In genomic region chr17:46193626-46194392, GRCh38 we compare ENCODE assay signal across 1 cellular context.
TF ChIP-seq lines count a peak whose summit lies in the region.

No MANE protein-coding gene starts in this region.

TF ChIP-seq in HEK293, 187 proteins besides CTCF, POLR2A, EP300 and RAD21 (continued from another document and continues in another):
- peak; percentile 82 for TF ChIP-seq HIC1 (tag by site-specific recombination; IDR thresholded peaks at IDR 0.05)
- TF ChIP-seq ZNF175 (tag by site-specific recombination; IDR thresholded peaks at IDR 0.05), result no peak
- TF ChIP-seq ZNF155 (tag by site-specific recombination; IDR thresholded peaks at IDR 0.05), result no peak
- no peak for TF ChIP-seq ZNF426 (tag by site-specific recombination; IDR thresholded peaks at IDR 0.05)
- peak; percentile 86 for TF ChIP-seq ZNF16 (tag by site-specific recombination; IDR thresholded peaks at IDR 0.05; ENCODE audit: low read depth)
- TF ChIP-seq ZNF362 (tag by site-specific recombination; IDR thresholded peaks at IDR 0.05), result no peak
- TF ChIP-seq ZNF621 (tag by site-specific recombination; IDR thresholded peaks at IDR 0.05), result no peak
- no peak for TF ChIP-seq ZNF830 (tag by site-specific recombination; IDR thresholded peaks at IDR 0.05; ENCODE audit: low read depth)
- 0 out of 2 replicates have a peak, but pooled peaks have one; percentile 44 for TF ChIP-seq ZNF24 (tag by site-specific recombination; IDR thresholded peaks at IDR 0.05)
- peak; percentile 35; the same call in 1 of the 2 replicates for TF ChIP-seq ZNF394 (tag by site-specific recombination; IDR thresholded peaks at IDR 0.05; ENCODE audit: borderline replicate concordance)
- TF ChIP-seq, protein P1, sequence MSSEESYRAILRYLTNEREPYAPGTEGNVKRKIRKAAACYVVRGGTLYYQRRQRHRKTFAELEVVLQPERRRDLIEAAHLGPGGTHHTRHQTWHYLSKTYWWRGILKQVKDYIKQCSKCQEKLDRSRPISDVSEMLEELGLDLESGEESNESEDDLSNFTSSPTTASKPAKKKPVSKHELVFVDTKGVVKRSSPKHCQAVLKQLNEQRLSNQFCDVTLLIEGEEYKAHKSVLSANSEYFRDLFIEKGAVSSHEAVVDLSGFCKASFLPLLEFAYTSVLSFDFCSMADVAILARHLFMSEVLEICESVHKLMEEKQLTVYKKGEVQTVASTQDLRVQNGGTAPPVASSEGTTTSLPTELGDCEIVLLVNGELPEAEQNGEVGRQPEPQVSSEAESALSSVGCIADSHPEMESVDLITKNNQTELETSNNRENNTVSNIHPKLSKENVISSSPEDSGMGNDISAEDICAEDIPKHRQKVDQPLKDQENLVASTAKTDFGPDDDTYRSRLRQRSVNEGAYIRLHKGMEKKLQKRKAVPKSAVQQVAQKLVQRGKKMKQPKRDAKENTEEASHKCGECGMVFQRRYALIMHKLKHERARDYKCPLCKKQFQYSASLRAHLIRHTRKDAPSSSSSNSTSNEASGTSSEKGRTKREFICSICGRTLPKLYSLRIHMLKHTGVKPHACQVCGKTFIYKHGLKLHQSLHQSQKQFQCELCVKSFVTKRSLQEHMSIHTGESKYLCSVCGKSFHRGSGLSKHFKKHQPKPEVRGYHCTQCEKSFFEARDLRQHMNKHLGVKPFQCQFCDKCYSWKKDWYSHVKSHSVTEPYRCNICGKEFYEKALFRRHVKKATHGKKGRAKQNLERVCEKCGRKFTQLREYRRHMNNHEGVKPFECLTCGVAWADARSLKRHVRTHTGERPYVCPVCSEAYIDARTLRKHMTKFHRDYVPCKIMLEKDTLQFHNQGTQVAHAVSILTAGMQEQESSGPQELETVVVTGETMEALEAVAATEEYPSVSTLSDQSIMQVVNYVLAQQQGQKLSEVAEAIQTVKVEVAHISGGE (tag by site-specific recombination; conservative IDR thresholded peaks at IDR 0.05; ENCODE audit: low read depth), result peak; percentile 94
- no peak for TF ChIP-seq ZNF248 (tag by site-specific recombination; IDR thresholded peaks at IDR 0.05)
- TF ChIP-seq ZNF10 (tag by site-specific recombination; IDR thresholded peaks at IDR 0.05), result peak; percentile 92
- TF ChIP-seq TRIM28 (IDR thresholded peaks at IDR 0.05; ENCODE audit: borderline replicate concordance, low read length), result peak; percentile 56; the same call in 1 of the 2 replicates
- TF ChIP-seq ZNF416 (tag by site-specific recombination; IDR thresholded peaks at IDR 0.05), result no peak
- TF ChIP-seq, protein P2, sequence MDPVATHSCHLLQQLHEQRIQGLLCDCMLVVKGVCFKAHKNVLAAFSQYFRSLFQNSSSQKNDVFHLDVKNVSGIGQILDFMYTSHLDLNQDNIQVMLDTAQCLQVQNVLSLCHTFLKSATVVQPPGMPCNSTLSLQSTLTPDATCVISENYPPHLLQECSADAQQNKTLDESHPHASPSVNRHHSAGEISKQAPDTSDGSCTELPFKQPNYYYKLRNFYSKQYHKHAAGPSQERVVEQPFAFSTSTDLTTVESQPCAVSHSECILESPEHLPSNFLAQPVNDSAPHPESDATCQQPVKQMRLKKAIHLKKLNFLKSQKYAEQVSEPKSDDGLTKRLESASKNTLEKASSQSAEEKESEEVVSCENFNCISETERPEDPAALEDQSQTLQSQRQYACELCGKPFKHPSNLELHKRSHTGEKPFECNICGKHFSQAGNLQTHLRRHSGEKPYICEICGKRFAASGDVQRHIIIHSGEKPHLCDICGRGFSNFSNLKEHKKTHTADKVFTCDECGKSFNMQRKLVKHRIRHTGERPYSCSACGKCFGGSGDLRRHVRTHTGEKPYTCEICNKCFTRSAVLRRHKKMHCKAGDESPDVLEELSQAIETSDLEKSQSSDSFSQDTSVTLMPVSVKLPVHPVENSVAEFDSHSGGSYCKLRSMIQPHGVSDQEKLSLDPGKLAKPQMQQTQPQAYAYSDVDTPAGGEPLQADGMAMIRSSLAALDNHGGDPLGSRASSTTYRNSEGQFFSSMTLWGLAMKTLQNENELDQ (tag by site-specific recombination; IDR thresholded peaks at IDR 0.05; ENCODE audit: low read depth), result no peak
- no peak for TF ChIP-seq ZNF239 (tag by site-specific recombination; IDR thresholded peaks at IDR 0.05)
- no peak for TF ChIP-seq ZNF214 (tag by site-specific recombination; IDR thresholded peaks at IDR 0.05; ENCODE audit: borderline replicate concordance)
- TF ChIP-seq KLF7 (tag by site-specific recombination; IDR thresholded peaks at IDR 0.05; ENCODE audit: borderline replicate concordance), result 0 out of 2 replicates have a peak, but pooled peaks have one; percentile 62
- 0 out of 2 replicates have a peak, but pooled peaks have one; percentile 2 for TF ChIP-seq ZNF654 (tag by site-specific recombination; IDR thresholded peaks at IDR 0.05; ENCODE audit: low read depth)
- TF ChIP-seq, protein P3, sequence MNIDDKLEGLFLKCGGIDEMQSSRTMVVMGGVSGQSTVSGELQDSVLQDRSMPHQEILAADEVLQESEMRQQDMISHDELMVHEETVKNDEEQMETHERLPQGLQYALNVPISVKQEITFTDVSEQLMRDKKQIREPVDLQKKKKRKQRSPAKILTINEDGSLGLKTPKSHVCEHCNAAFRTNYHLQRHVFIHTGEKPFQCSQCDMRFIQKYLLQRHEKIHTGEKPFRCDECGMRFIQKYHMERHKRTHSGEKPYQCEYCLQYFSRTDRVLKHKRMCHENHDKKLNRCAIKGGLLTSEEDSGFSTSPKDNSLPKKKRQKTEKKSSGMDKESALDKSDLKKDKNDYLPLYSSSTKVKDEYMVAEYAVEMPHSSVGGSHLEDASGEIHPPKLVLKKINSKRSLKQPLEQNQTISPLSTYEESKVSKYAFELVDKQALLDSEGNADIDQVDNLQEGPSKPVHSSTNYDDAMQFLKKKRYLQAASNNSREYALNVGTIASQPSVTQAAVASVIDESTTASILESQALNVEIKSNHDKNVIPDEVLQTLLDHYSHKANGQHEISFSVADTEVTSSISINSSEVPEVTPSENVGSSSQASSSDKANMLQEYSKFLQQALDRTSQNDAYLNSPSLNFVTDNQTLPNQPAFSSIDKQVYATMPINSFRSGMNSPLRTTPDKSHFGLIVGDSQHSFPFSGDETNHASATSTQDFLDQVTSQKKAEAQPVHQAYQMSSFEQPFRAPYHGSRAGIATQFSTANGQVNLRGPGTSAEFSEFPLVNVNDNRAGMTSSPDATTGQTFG (tag by site-specific recombination; IDR thresholded peaks at IDR 0.05; ENCODE audit: borderline replicate concordance), result no peak
- TF ChIP-seq ZNF48 (tag by site-specific recombination; IDR thresholded peaks at IDR 0.05), result no peak
- no peak for TF ChIP-seq ZNF112 (tag by site-specific recombination; IDR thresholded peaks at IDR 0.05)
- TF ChIP-seq HOXA7 (CRISPR knock-in tag; IDR thresholded peaks at IDR 0.05; ENCODE audit: borderline replicate concordance), result no peak
- no peak; the same call in none of the 2 replicates for TF ChIP-seq ZNF501 (tag by site-specific recombination; IDR thresholded peaks at IDR 0.05)
- TF ChIP-seq ZNF776 (tag by site-specific recombination; IDR thresholded peaks at IDR 0.05; ENCODE audit: borderline replicate concordance), result no peak
- 0 out of 2 replicates have a peak, but pooled peaks have one; percentile 20 for TF ChIP-seq ZBTB7A (tag by site-specific recombination; IDR thresholded peaks at IDR 0.05; ENCODE audit: low read depth)
- no peak for TF ChIP-seq ZNF544 (tag by site-specific recombination; IDR thresholded peaks at IDR 0.05)
- no peak for TF ChIP-seq ZNF114 (tag by site-specific recombination; IDR thresholded peaks at IDR 0.05)
- TF ChIP-seq ZSCAN23 (tag by site-specific recombination; IDR thresholded peaks at IDR 0.05), result 0 out of 2 replicates have a peak, but pooled peaks have one; percentile 37
- peak; percentile 44; the same call in 1 of the 2 replicates for TF ChIP-seq ZNF791 (tag by site-specific recombination; IDR thresholded peaks at IDR 0.05)
- no peak for TF ChIP-seq ZNF169 (tag by site-specific recombination; IDR thresholded peaks at IDR 0.05)
- no peak for TF ChIP-seq ZNF626 (tag by site-specific recombination; IDR thresholded peaks at IDR 0.05)
- no peak for TF ChIP-seq ZNF530 (tag by site-specific recombination; IDR thresholded peaks at IDR 0.05; ENCODE audit: low read depth)
- TF ChIP-seq ZNF354C (tag by site-specific recombination; IDR thresholded peaks at IDR 0.05; ENCODE audit: borderline replicate concordance, low read depth), result no peak
- TF ChIP-seq ZNF664 (tag by site-specific recombination; IDR thresholded peaks at IDR 0.05), result no peak
- TF ChIP-seq GLIS2 (tag by site-specific recombination; IDR thresholded peaks at IDR 0.05), result no peak
- TF ChIP-seq SETDB1 (IDR thresholded peaks at IDR 0.05; ENCODE audit: insufficient read length, low read length), result no peak
- TF ChIP-seq ZNF514 (tag by site-specific recombination; IDR thresholded peaks at IDR 0.05), result no peak
- TF ChIP-seq ZNF549 (tag by site-specific recombination; IDR thresholded peaks at IDR 0.05), result no peak
- peak; percentile 65; the same call in 1 of the 2 replicates for TF ChIP-seq ZNF785 (tag by site-specific recombination; IDR thresholded peaks at IDR 0.05)
- peak; percentile 36; the same call in 1 of the 2 replicates for TF ChIP-seq HOXC10 (CRISPR knock-in tag; IDR thresholded peaks at IDR 0.05)
- TF ChIP-seq REST (tag by site-specific recombination; IDR thresholded peaks at IDR 0.05), result no peak; the same call in 1 of the 2 replicates
- no peak; the same call in 1 of the 2 replicates for TF ChIP-seq ZBTB17 (tag by site-specific recombination; IDR thresholded peaks at IDR 0.05)
- peak; percentile 81 for TF ChIP-seq ZNF2 (tag by site-specific recombination; IDR thresholded peaks at IDR 0.05)
- TF ChIP-seq, protein P4, sequence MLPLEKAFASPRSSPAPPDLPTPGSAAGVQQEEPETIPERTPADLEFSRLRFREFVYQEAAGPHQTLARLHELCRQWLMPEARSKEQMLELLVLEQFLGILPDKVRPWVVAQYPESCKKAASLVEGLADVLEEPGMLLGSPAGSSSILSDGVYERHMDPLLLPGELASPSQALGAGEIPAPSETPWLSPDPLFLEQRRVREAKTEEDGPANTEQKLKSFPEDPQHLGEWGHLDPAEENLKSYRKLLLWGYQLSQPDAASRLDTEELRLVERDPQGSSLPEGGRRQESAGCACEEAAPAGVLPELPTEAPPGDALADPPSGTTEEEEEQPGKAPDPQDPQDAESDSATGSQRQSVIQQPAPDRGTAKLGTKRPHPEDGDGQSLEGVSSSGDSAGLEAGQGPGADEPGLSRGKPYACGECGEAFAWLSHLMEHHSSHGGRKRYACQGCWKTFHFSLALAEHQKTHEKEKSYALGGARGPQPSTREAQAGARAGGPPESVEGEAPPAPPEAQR (tag by site-specific recombination; IDR thresholded peaks at IDR 0.05), result 0 out of 2 replicates have a peak, but pooled peaks have one; percentile 44
- TF ChIP-seq ZNF571 (tag by site-specific recombination; IDR thresholded peaks at IDR 0.05), result no peak
- no peak for TF ChIP-seq ZNF510 (tag by site-specific recombination; IDR thresholded peaks at IDR 0.05; ENCODE audit: insufficient replicate concordance)
- peak; percentile 98 for TF ChIP-seq ZBTB20 (tag by site-specific recombination; IDR thresholded peaks at IDR 0.05)
- peak; percentile 8; the same call in 1 of the 2 replicates for TF ChIP-seq KLF10 (tag by site-specific recombination; IDR thresholded peaks at IDR 0.05)
- TF ChIP-seq KLF9 (tag by site-specific recombination; IDR thresholded peaks at IDR 0.05; ENCODE audit: low read depth), result peak; percentile 87
